In the genomic region with DNA sequence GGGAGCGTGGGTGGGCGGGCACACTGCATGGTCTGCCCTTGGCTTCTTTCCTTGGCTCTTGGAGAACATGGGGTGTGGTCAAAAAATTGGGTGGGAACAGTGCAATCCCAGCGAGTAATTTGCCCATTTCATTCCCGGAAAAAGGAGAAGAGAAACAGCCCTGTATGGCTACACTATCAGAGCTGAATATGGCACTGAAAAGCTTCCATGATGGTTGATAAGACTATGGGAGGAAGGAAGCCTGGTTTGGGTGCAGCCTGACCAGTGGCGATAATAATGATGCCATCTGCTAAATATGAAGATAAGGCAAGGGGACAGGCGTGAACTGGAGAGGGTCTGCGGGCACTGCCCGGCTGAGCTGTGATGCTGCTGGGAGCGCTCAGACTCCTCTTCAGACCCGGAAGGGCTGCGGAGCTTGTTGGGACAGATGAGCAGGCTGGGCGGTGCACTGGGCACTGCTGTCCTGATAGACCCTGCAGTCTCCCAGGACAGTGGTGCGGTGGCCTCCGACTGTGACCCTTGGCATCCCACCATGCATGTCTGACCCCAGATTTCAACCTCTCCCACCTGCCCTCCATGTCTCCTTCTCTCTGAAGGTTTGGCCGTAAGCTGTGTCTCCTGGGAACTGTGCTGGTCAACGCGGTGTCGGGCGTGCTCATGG, we compare ENCODE assay signal across 1 cellular context.
A peak's percentile ranks its signal among the peaks of the same experiment; 100 is the strongest.
TF ChIP-seq lines count a peak whose summit lies in the region.

No MANE protein-coding gene starts in this region.

TF ChIP-seq in K562, 482 proteins besides CTCF, POLR2A, EP300 and RAD21:
- TF ChIP-seq MEIS2 (IDR thresholded peaks at IDR 0.05; ENCODE audit: partially characterized antibody) (no peak), EZH2 (IDR thresholded peaks at IDR 0.05; ENCODE audit: borderline replicate concordance, low read depth, low read length) (0 out of 2 replicates have a peak, but pooled peaks have one; percentile 13)
TF ChIP-seq in K562: peak in this region for 1.
